ENCODE assay signal across 1 cellular context in genomic region chr2:17752892-17753802, GRCh38.
TF ChIP-seq lines count a peak whose summit lies in the region.

No MANE protein-coding gene starts in this region.

TF ChIP-seq in SK-N-SH, 30 proteins besides CTCF, POLR2A, EP300 and RAD21 (continued from another document):
- no peak for TF ChIP-seq FOXM1 (IDR thresholded peaks at IDR 0.05; ENCODE audit: low read depth)
- TF ChIP-seq FOXJ3 (CRISPR knock-in tag; IDR thresholded peaks at IDR 0.05) = no peak
- no peak for TF ChIP-seq ELF1 (IDR thresholded peaks at IDR 0.05)
- no peak for TF ChIP-seq NFIC (IDR thresholded peaks at IDR 0.05; ENCODE audit: borderline replicate concordance)
- no peak for TF ChIP-seq POLR2AphosphoS5 (IDR thresholded peaks at IDR 0.05; ENCODE audit: low read depth, low read length)
- no peak for TF ChIP-seq TCF12 (IDR thresholded peaks at IDR 0.05)
- TF ChIP-seq SIN3A (IDR thresholded peaks at IDR 0.05; ENCODE audit: borderline replicate concordance, low read depth, low read length) = no peak
- TF ChIP-seq MEF2A (IDR thresholded peaks at IDR 0.05; ENCODE audit: borderline replicate concordance, low read depth) = no peak
- TF ChIP-seq IRF3 (IDR thresholded peaks at IDR 0.05; ENCODE audit: low read depth, low read length) = no peak
- 0 out of 2 replicates have a peak, but pooled peaks have one; percentile 13 for TF ChIP-seq TEAD4 (IDR thresholded peaks at IDR 0.05; ENCODE audit: borderline replicate concordance, insufficient read depth)
